8 cellular contexts compared by ENCODE assay signal in genomic region chr22:32112380-32112779, GRCh38. TPM values are rescaled to one million over a fixed set of nuclear protein-coding genes. Genes with fewer than 3 reads are reported as not detected.
"Had no signal": no experiment of that assay in that cellular context is flagged by ENCODE, and none has a peak within 500 bp of the region (broad histone marks: within the 10 kb centered on the region; RNA-seq: fewer than 3 reads in every experiment).

No MANE protein-coding gene starts in this region.

- H3K4me3 ChIP-seq: GM23338, K562 had no signal

- DNase-seq: H9, HCEC 1CT, IMR-90, KG1 had no signal

- ATAC-seq: GM23338, K562 had no signal

RNA-seq across cellular contexts. Expression of gene C22orf42, which starts 46.7 kb away (rescaled TPM):
- total RNA-seq: H1, H9, HT-29, IMR-90, K562 had no signal
